In genomic region chr12:92539966-92540791, GRCh38 we compare ENCODE assay signal across 8 cellular contexts.
DNase-seq lines count a peak whose midpoint lies in the region; ATAC-seq, FAIRE-seq and TF ChIP-seq lines count a peak whose summit lies in the region.

No MANE protein-coding gene starts in this region.

- H3K4me3 Mint-ChIP-seq in natural killer cell treated with Interleukin-12 subunit alpha and Interleukin-12 subunit beta and Interleukin-15 and Interleukin-18, amount 100 ng/mL, for 72 hours, result peak overlapping the region; percentile 83

- TF ChIP-seq POLR2A in GM12892 (IDR thresholded peaks at IDR 0.05; ENCODE audit: low read depth, low read length), result peak; percentile 21; the same call in 1 of the 2 replicates

- H3K9me3 Mint-ChIP-seq in natural killer cell treated with Interleukin-12 subunit alpha and Interleukin-12 subunit beta and Interleukin-15 and Interleukin-18, amount 100 ng/mL, for 72 hours, result peaks cover 4% of the 10 kb centered on the region

- no peaks in the 10 kb centered on the region for H3K27me3 Mint-ChIP-seq in natural killer cell treated with Interleukin-12 subunit alpha and Interleukin-12 subunit beta and Interleukin-15 and Interleukin-18, amount 100 ng/mL, for 72 hours

- peaks cover 9% of the 10 kb centered on the region for H3K36me3 Mint-ChIP-seq in natural killer cell treated with Interleukin-12 subunit alpha and Interleukin-12 subunit beta and Interleukin-15 and Interleukin-18, amount 100 ng/mL, for 72 hours

- ATAC-seq in HG03432 (IDR thresholded peaks at IDR 0.05; ENCODE audit: unreplicated experiment) (peak; percentile 33), HG03280 (IDR thresholded peaks at IDR 0.05; ENCODE audit: unreplicated experiment) (no peak)
- peak; percentile 52 to 71 for ATAC-seq in natural killer cell treated with Interleukin-12 subunit alpha and Interleukin-12 subunit beta and Interleukin-15 and Interleukin-18, amount 100 ng/mL, for 72 hours

- peaks cover 69 to 75% of the 10 kb centered on the region in 2 donors for H3K4me1 Mint-ChIP-seq in natural killer cell treated with Interleukin-12 subunit alpha and Interleukin-12 subunit beta and Interleukin-15 and Interleukin-18, amount 100 ng/mL, for 72 hours (ENCODE audit: low read depth in 2 of 2)

- DNase-seq in GM12892 (ENCODE audit: insufficient read length), result no peak
- DNase-seq in astrocyte of the hippocampus (ENCODE audit: low read depth, low spot score), result peak; percentile 29
- DNase-seq in natural killer cell treated with Interleukin-12 subunit alpha and Interleukin-12 subunit beta and Interleukin-15 and Interleukin-18, amount 100 ng/mL, for 72 hours (ENCODE audit: low spot score), result no peak
- DNase-seq in NCI-H1048 (lab: John Stamatoyannopoulos, UW), result no peak
- DNase-seq in GM19238 (ENCODE audit: insufficient read length, low spot score), result no peak
- DNase-seq in stimulated activated CD4-positive, alpha-beta T cell treated with anti-CD3 and anti-CD28 coated beads, Interleukin-12 subunit alpha, Interleukin-12 subunit beta, amount 100 ng/mL, for 4 hours, result no peak

- FAIRE-seq in GM12892 (lab: Jason Lieb, UNC), result peak; percentile 92

- peak overlapping the region; percentile 99 for H3K27ac Mint-ChIP-seq in natural killer cell treated with Interleukin-12 subunit alpha and Interleukin-12 subunit beta and Interleukin-15 and Interleukin-18, amount 100 ng/mL, for 72 hours
